Comparison of ENCODE assay signal across 8 cellular contexts in genomic region chr11:118012083-118012669, GRCh38. TPM values are rescaled to one million over a fixed set of nuclear protein-coding genes. Genes with fewer than 3 reads are reported as not detected.
DNase-seq lines count a peak whose midpoint lies in the region; ATAC-seq and TF ChIP-seq lines count a peak whose summit lies in the region.

No MANE protein-coding gene starts in this region.

- H3K4me3 ChIP-seq in OCI-LY7 (ENCODE audit: low read depth, low read length, poor library complexity, severe bottlenecking), result peak overlapping the region; percentile 54
- no peak overlapping the region for H3K4me3 ChIP-seq in dorsolateral prefrontal cortex
- H3K4me3 ChIP-seq in neutrophil (ENCODE audit: low read depth in 1 of 2, low read length in 1 of 2), result no peak overlapping the region
- H3K4me3 ChIP-seq in ovary, result no peak overlapping the region

- peak; percentile 43 for DNase-seq in GM13977 (ENCODE audit: low spot score)
- peak; percentile 59 for DNase-seq in OCI-LY7 (ENCODE audit: low spot score)
- DNase-seq in dorsolateral prefrontal cortex, result peak in 3 of 10 donors; percentile 33 to 58 (median 55)
- no peak for DNase-seq in ovary
- no peak for DNase-seq in NCI-H2227 (lab: John Stamatoyannopoulos, UW; ENCODE audit: unreplicated experiment)
- DNase-seq in ureter (ENCODE audit: low spot score), result no peak

- no peak for TF ChIP-seq EP300 in ovary (IDR thresholded peaks at IDR 0.05)

- H3K27me3 ChIP-seq in dorsolateral prefrontal cortex (no peaks in the 10 kb centered on the region), neutrophil (peaks cover 13% of the 10 kb centered on the region), ovary (no peaks in the 10 kb centered on the region)

- H3K27ac ChIP-seq in OCI-LY7 (ENCODE audit: low read depth, low read length, poor library complexity, severe bottlenecking) (peak overlapping the region; percentile 99), dorsolateral prefrontal cortex (peak overlapping the region in 52 of 59 donors; percentile 13 to 85 (median 64)), neutrophil (peak overlapping the region; percentile 92), ovary (no peak overlapping the region)

- 0 out of 2 replicates have a peak, but pooled peaks cover 7% of the 10 kb centered on the region for H3K9me3 ChIP-seq in OCI-LY7 (ENCODE audit: low read length)
- no peaks in the 10 kb centered on the region for H3K9me3 ChIP-seq in neutrophil
- no peaks in the 10 kb centered on the region for H3K9me3 ChIP-seq in ovary

- H3K36me3 ChIP-seq in OCI-LY7 (ENCODE audit: insufficient read depth, low read length), result no peaks in the 10 kb centered on the region; the same call in 1 of the 2 replicates
- H3K36me3 ChIP-seq in neutrophil, result no peaks in the 10 kb centered on the region
- no peaks in the 10 kb centered on the region for H3K36me3 ChIP-seq in ovary

- in situ Hi-C loops in GM13977 (cut with MboI; ENCODE audit: low pct_unique_long_range_greater_than_20kb, low sequenced_read_pairs, unreplicated experiment), result no loop called here

- TF ChIP-seq POLR2A in ovary (IDR thresholded peaks at IDR 0.05), result no peak

- intact Hi-C loops in OCI-LY7 (cut with micrococcal nuclease; ENCODE audit: unreplicated experiment), result no loop called here
- intact Hi-C loops in dorsolateral prefrontal cortex (cut with DNase I), result no loop called here
- intact Hi-C loops in ovary (cut with DNase I), result no loop called here

- H3K9me2 ChIP-seq in OCI-LY7 (ENCODE audit: insufficient read depth, low read length), result no peaks in the 10 kb centered on the region

- H3K4me1 ChIP-seq in OCI-LY7 (ENCODE audit: insufficient read depth, low read length, poor library complexity, severe bottlenecking), result peaks cover 70% of the 10 kb centered on the region
- H3K4me1 ChIP-seq in neutrophil (ENCODE audit: control insufficient read depth in 1 of 2, insufficient read depth in 1 of 2, low read depth in 1 of 2, low read length in 1 of 2), result peaks cover 55 to 56% of the 10 kb centered on the region in 2 experiments
- no peaks in the 10 kb centered on the region for H3K4me1 ChIP-seq in ovary (ENCODE audit: insufficient read depth)

- no TSS peak for BruUV-seq in OCI-LY7 (replicated peaks; lab: Mats Ljungman, UMichigan)

- 37 to 49% (median 44%) methylated on average over 7 of the region's 7 CpGs for WGBS in ovary, 3 donors

- H2AFZ ChIP-seq in OCI-LY7 (ENCODE audit: low read length), result peak overlapping the region; percentile 55

- ATAC-seq in HG03432 (IDR thresholded peaks at IDR 0.05; ENCODE audit: unreplicated experiment), result no peak

- H4K20me1 ChIP-seq in OCI-LY7 (ENCODE audit: insufficient read depth, low read length), result no peaks in the 10 kb centered on the region

- H3K4me2 ChIP-seq in OCI-LY7 (ENCODE audit: low read length), result peak overlapping the region; percentile 63

- POLR2A ChIA-PET in OCI-LY7 (lab: Charles Lee), result interaction anchor here (0.7 to 1.8 kb wide), 4 partner anchors 9 to 35 kb away, joined by 3 to 6 read pairs (median 3); no protein-coding TSS in a partner anchor

- no peaks in the 10 kb centered on the region for H3K79me2 ChIP-seq in OCI-LY7 (ENCODE audit: insufficient read depth, low read depth, low read length)

- CTCF ChIA-PET in OCI-LY7 (lab: Charles Lee; ENCODE audit: unreplicated experiment), result no interaction called here

- TF ChIP-seq CTCF in GM13977 (IDR thresholded peaks at IDR 0.05; ENCODE audit: extremely low read depth, insufficient read depth, missing control alignments), result no peak
- TF ChIP-seq CTCF in OCI-LY7 (conservative IDR thresholded peaks at IDR 0.05; ENCODE audit: low read length), result no peak
- TF ChIP-seq CTCF in dorsolateral prefrontal cortex (IDR thresholded peaks at IDR 0.05 in 54 of 56, conservative IDR thresholded peaks at IDR 0.05 in 2 of 56; ENCODE audit: low read depth in 1 of 56, partially characterized antibody in 56 of 56), result no peak
- TF ChIP-seq CTCF in neutrophil (IDR thresholded peaks at IDR 0.05), result no peak
- TF ChIP-seq CTCF in ovary (IDR thresholded peaks at IDR 0.05), result no peak

RNA-seq across cellular contexts. Expression of gene IL10RA, which starts 26.0 kb away (rescaled TPM):
- total RNA-seq in OCI-LY7 (2014; rRNA removed; shearing (Covaris generic)), result 8.2 and 15.7 TPM in 2 replicates
- total RNA-seq in OCI-LY7 (2022), result 18.3 and 25.2 TPM in 2 replicates
- 10 to 100 TPM in 47 of 120 experiments, 1 to 10 TPM in 73; 3.0 to 23.1 (median 8.5) TPM for total RNA-seq in dorsolateral prefrontal cortex
- total RNA-seq in ovary, result 10 to 100 TPM in 1 of 7 donors, 1 to 10 TPM in 6; 2.0 to 13.7 (median 6.7) TPM
- polyA plus RNA-seq in ovary, result 10 to 100 TPM in 1 of 2 donors, 1 to 10 TPM in 1; 2.6 to 14.1 TPM
- total RNA-seq in ureter, result 22.4 TPM

Comparison
In these comparisons a context has a peak if more than half of its experiments do, and no peak if none do; other contexts are left out.
1. DNase-seq: peak in GM13977 (single experiment) and OCI-LY7 (single experiment); none in ovary (0 of 5), NCI-H2227 (single experiment) and ureter (single experiment).
2. H3K27ac ChIP-seq: peak in OCI-LY7 (single experiment), dorsolateral prefrontal cortex (52 of 59) and neutrophil (single experiment); none in ovary (0 of 2).